In the genomic region with DNA sequence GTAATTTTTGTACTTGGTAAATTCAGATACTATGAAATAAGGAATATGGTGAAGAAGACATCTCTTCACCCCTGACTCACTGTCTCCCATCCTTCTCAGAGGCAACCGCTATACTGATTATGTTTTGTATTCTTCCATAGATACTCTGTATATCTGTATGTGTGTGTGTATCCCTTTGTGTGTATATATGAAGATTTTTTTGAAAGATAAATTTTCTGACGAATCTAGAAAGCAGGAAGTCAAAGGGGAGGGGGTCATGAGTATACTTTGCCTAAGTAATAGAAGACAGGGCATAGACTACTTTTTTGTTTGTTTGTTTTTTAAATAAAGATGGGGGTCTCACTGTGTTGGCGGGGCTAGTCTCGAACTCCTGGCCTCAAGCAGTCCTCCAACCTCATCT, we compare ENCODE assay signal across 20 cellular contexts. TPM values are rescaled to one million over a fixed set of nuclear protein-coding genes. Genes with fewer than 3 reads are reported as not detected.
A peak's percentile ranks its signal among the peaks of the same experiment; 100 is the strongest.
DNase-seq lines count a peak whose midpoint lies in the region; ATAC-seq lines count a peak whose summit lies in the region.
"Had no signal": no experiment of that assay in that cellular context is flagged by ENCODE, and none has a peak within 500 bp of the region (broad histone marks: within the 10 kb centered on the region; RNA-seq: fewer than 3 reads in every experiment).

No MANE protein-coding gene starts in this region.

- peaks cover 22% of the 10 kb centered on the region for H3K36me3 ChIP-seq in thymus (ENCODE audit: control insufficient read depth, insufficient read depth)

- POLR2A ChIA-PET in T-cell (lab: Charles Lee), result no interaction called here

- H3K4me1 Mint-ChIP-seq in activated naive CD4-positive, alpha-beta T cell treated with anti-CD3 and anti-CD28 coated beads, Interleukin-2, amount 50 U/mL, for 24 hours, result peaks cover 77% of the 10 kb centered on the region
- peaks cover 71 to 81% (median 81%) of the 10 kb centered on the region in 3 donors for H3K4me1 Mint-ChIP-seq in T-cell
- H3K4me1 Mint-ChIP-seq in activated naive CD8-positive, alpha-beta T cell treated with anti-CD3 and anti-CD28 coated beads, Interleukin-2, amount 50 U/mL, for 24 hours, result peaks cover 64% of the 10 kb centered on the region

- no peaks in the 10 kb centered on the region for H3K9me3 Mint-ChIP-seq in activated naive CD4-positive, alpha-beta T cell treated with anti-CD3 and anti-CD28 coated beads, Interleukin-2, amount 50 U/mL, for 24 hours
- no peaks in the 10 kb centered on the region for H3K9me3 Mint-ChIP-seq in T-cell
- no peaks in the 10 kb centered on the region for H3K9me3 Mint-ChIP-seq in activated naive CD8-positive, alpha-beta T cell treated with anti-CD3 and anti-CD28 coated beads, Interleukin-2, amount 50 U/mL, for 24 hours
- H3K9me3 Mint-ChIP-seq: type B pancreatic cell had no signal

- WGBS in thymus, result 73% methylated on average over 4 of the region's 4 CpGs

- peak overlapping the region; percentile 47 for H3K27ac ChIP-seq in thymus (ENCODE audit: low read depth)
- H3K27ac ChIP-seq: HL-60, left lung, right lobe of liver had no signal

- H3K4me3 Mint-ChIP-seq in activated naive CD4-positive, alpha-beta T cell treated with anti-CD3 and anti-CD28 coated beads, Interleukin-2, amount 50 U/mL, for 24 hours, result peak overlapping the region; percentile 20
- peak overlapping the region in 2 of 3 donors; percentile 31 to 41 for H3K4me3 Mint-ChIP-seq in T-cell
- no peak overlapping the region for H3K4me3 Mint-ChIP-seq in activated naive CD8-positive, alpha-beta T cell treated with anti-CD3 and anti-CD28 coated beads, Interleukin-2, amount 50 U/mL, for 24 hours
- H3K4me3 Mint-ChIP-seq: type B pancreatic cell had no signal

- DNase-seq in activated naive CD4-positive, alpha-beta T cell treated with Interleukin-2 at 50 U/mL for 16 hours, result no peak
- DNase-seq in T-cell (no peak), GOT3 (lab: John Stamatoyannopoulos, UW) (no peak), NCI-H1092 (lab: John Stamatoyannopoulos, UW) (no peak)
- DNase-seq in activated naive CD8-positive, alpha-beta T cell treated with anti-CD3 and anti-CD28 coated beads, Interleukin-2, amount 50 U/mL, for 24 hours, result no peak
- DNase-seq: activated CD4-positive, CD25-positive, alpha-beta regulatory T cell; amniotic stem cell; caudate nucleus; effector CD4-positive, alpha-beta T cell; left lung; MV-4-11; NCI-H2029; right lobe of liver; Right ventricle myocardium superior; stimulated activated naive CD4-positive, alpha-beta T cell treated with Interleukin-2 at 50 U/mL for 16 hours had no signal

- CTCF ChIA-PET in T-cell (lab: Charles Lee), result interaction anchor here in 1 of 2 donors (1.0 to 1.4 kb wide), 4 partner anchors 10 to 85 kb away, joined by 3 to 5 read pairs (median 3); no protein-coding TSS in a partner anchor

- no peaks in the 10 kb centered on the region for H3K27me3 Mint-ChIP-seq in activated naive CD4-positive, alpha-beta T cell treated with anti-CD3 and anti-CD28 coated beads, Interleukin-2, amount 50 U/mL, for 24 hours
- H3K27me3 Mint-ChIP-seq in T-cell, result no peaks in the 10 kb centered on the region
- H3K27me3 Mint-ChIP-seq in activated naive CD8-positive, alpha-beta T cell treated with anti-CD3 and anti-CD28 coated beads, Interleukin-2, amount 50 U/mL, for 24 hours, result no peaks in the 10 kb centered on the region
- H3K27me3 Mint-ChIP-seq: type B pancreatic cell had no signal

- H3K36me3 Mint-ChIP-seq in activated naive CD4-positive, alpha-beta T cell treated with anti-CD3 and anti-CD28 coated beads, Interleukin-2, amount 50 U/mL, for 24 hours, result peaks cover 20% of the 10 kb centered on the region
- peaks cover 30% of the 10 kb centered on the region for H3K36me3 Mint-ChIP-seq in T-cell
- peaks cover 59% of the 10 kb centered on the region for H3K36me3 Mint-ChIP-seq in activated naive CD8-positive, alpha-beta T cell treated with anti-CD3 and anti-CD28 coated beads, Interleukin-2, amount 50 U/mL, for 24 hours (ENCODE audit: low read depth)

- H3K4me3 ChIP-seq in thymus (ENCODE audit: low read length), result no peak overlapping the region
- H3K4me3 ChIP-seq: left lung, right lobe of liver had no signal

- H3K4me1 ChIP-seq in thymus (ENCODE audit: control insufficient read depth, insufficient read depth, low read length), result peaks cover 10% of the 10 kb centered on the region

- peak; percentile 27 to 45 (median 36) for ATAC-seq in T-cell (replicated peaks in 1 of 4)
- ATAC-seq in activated naive CD8-positive, alpha-beta T cell treated with anti-CD3 and anti-CD28 coated beads, Interleukin-2, amount 50 U/mL, for 24 hours, result no peak
- no peak for ATAC-seq in HG02870 (IDR thresholded peaks at IDR 0.05; ENCODE audit: unreplicated experiment)
- ATAC-seq: left lung, right lobe of liver had no signal

- peak overlapping the region; percentile 70 for H3K27ac Mint-ChIP-seq in activated naive CD4-positive, alpha-beta T cell treated with anti-CD3 and anti-CD28 coated beads, Interleukin-2, amount 50 U/mL, for 24 hours
- H3K27ac Mint-ChIP-seq in T-cell, result peak overlapping the region; percentile 66 to 89
- H3K27ac Mint-ChIP-seq in activated naive CD8-positive, alpha-beta T cell treated with anti-CD3 and anti-CD28 coated beads, Interleukin-2, amount 50 U/mL, for 24 hours, result peak overlapping the region; percentile 52

- no peaks in the 10 kb centered on the region for H3K9me3 ChIP-seq in thymus (ENCODE audit: control insufficient read depth)
- H3K9me3 ChIP-seq: left lung, right lobe of liver had no signal

- no peaks in the 10 kb centered on the region for H3K27me3 ChIP-seq in thymus (ENCODE audit: control insufficient read depth, insufficient read depth)
- H3K27me3 ChIP-seq: left lung, right lobe of liver had no signal

RNA-seq across cellular contexts. Expression of a gene that starts 48.2 kb away (rescaled TPM):
- total RNA-seq in T-cell, result 10 to 100 TPM; 30.2 to 41.2 (median 38.1) TPM
- 44.2 TPM for polyA plus RNA-seq in thymus

Comparison
In these comparisons a context has a peak if more than half of its experiments do, and no peak if none do; other contexts are left out.
1. ATAC-seq: peak in T-cell (4 of 4); none in activated naive CD8-positive, alpha-beta T cell treated with anti-CD3 and anti-CD28 coated beads, Interleukin-2, amount 50 U/mL, for 24 hours (single experiment) and HG02870 (single experiment).
2. Peak in every context shown above with its lines, with median percentiles within 50 percentile points of each other: H3K27ac Mint-ChIP-seq.